ENCODE assay signal across 1 cellular context in genomic region chr16:89200124-89200849, GRCh38.
TF ChIP-seq lines count a peak whose summit lies in the region.

Gene SLC22A31, minus strand, starts transcription at chr16:89200537. Its CDS starts 36 bp downstream, at chr16:89200501.

TF ChIP-seq in GM23338, 12 proteins besides CTCF, POLR2A, EP300 and RAD21 (continued from another document):
- TF ChIP-seq ZNF462 (CRISPR knock-in tag; IDR thresholded peaks at IDR 0.05) (no peak), JUNB (IDR thresholded peaks at IDR 0.05; ENCODE audit: unreplicated experiment) (no peak), EZH2phosphoT487 (IDR thresholded peaks at IDR 0.05; ENCODE audit: unreplicated experiment) (no peak), POLR2AphosphoS5 (IDR thresholded peaks at IDR 0.05; ENCODE audit: low read depth) (no peak), STAT1 (IDR thresholded peaks at IDR 0.05; ENCODE audit: unreplicated experiment) (no peak), EZH2 (IDR thresholded peaks at IDR 0.05; ENCODE audit: low read depth, unreplicated experiment) (no peak), ETS1 (IDR thresholded peaks at IDR 0.05) (no peak)
